ENCODE assay signal across 9 cellular contexts in the genomic region with DNA sequence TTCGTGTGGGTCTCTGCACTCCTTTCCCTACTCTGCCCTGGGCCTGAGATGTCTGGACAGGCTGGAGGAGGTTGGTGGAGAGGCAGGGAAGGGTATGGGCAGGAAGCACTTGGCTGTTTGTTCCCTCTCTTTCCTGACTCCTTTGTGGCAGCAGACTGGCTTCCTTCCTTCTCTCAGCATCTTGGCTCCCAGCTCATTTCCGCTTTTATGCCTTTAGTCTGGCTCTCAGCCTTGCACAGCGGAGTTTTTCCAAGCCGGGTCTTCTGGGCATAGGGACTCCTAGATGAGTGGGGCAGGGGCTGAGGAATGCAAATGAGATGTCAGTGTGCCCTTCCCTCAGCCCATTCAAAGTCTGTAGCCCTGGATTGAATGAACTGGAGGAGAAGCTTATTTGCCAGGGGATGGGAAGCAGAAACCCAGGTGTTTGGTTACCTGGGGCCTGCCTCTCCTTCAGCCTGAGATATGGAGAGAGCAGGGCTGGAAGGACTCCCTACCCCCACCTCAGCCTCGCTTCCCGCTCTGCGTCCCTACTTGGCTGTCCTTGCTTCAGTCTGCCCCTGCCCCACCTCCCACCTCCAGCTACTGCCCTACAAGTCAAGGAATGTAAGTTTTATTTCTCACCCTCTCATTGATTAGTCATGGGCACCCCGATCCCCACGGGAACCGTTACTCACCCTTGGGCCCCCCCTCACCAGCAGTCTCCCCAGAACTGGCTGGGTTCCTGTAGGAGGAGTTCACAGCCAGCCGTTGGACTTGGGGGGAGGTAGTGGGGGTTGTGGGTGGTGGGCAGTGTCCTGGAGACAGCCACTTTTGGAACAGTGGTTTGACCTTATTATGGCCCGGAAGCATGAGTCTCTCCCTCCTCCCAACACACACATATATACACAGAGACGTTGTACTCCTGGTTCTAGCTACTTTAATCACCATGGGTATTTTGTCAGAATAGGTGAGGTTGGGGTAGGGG. TPM values are rescaled to one million over a fixed set of nuclear protein-coding genes. Genes with fewer than 3 reads are reported as not detected.
DNase-seq lines count a peak whose midpoint lies in the region; ATAC-seq and TF ChIP-seq lines count a peak whose summit lies in the region.
"Had no signal": no experiment of that assay in that cellular context is flagged by ENCODE, and none has a peak within 500 bp of the region (broad histone marks: within the 10 kb centered on the region; RNA-seq: fewer than 3 reads in every experiment).

No MANE protein-coding gene starts in this region.

- H3F3A ChIP-seq in MM.1S (ENCODE audit: insufficient read depth, low read length), result no peaks in the 10 kb centered on the region

- DNase-seq in stimulated activated naive CD4-positive, alpha-beta T cell treated with Interleukin-2 at 50 U/mL for 16 hours (lab: John Stamatoyannopoulos, UW), result peak; percentile 27
- DNase-seq in stimulated activated naive CD4-positive, alpha-beta T cell (lab: John Stamatoyannopoulos, UW), result no peak
- DNase-seq in cerebellum (ENCODE audit: low spot score), result peak; percentile 17
- no peak for DNase-seq in right lobe of liver
- DNase-seq in aorta, result peak; percentile 78 to 94
- DNase-seq in MM.1S, result no peak
- DNase-seq in DMS 273 (lab: John Stamatoyannopoulos, UW; ENCODE audit: unreplicated experiment), result no peak

- no peak overlapping the region for H3K4me2 ChIP-seq in MM.1S (ENCODE audit: low read depth, low read length)

- 40% methylated on average over 9 of the region's 13 CpGs for WGBS in right lobe of liver (ENCODE audit: insufficient coverage, low coverage, low lambda C conversion rate, missing lambda C conversion rate)
- WGBS in aorta, 2 donors, result 2 to 12% methylated on average over 13 of the region's 13 CpGs

- H3K9ac ChIP-seq in MM.1S (ENCODE audit: low read length), result no peak overlapping the region

- H3K4me1 ChIP-seq in right lobe of liver (peaks cover 0 to 21% (median 9%) of the 10 kb centered on the region in 4 donors), aorta (ENCODE audit: control insufficient read depth in 1 of 2, insufficient read depth in 2 of 2, low read length in 2 of 2) (peaks cover 2 to 15% of the 10 kb centered on the region in 2 donors), MM.1S (ENCODE audit: low read length) (no peaks in the 10 kb centered on the region)

- H2AFZ ChIP-seq in MM.1S (ENCODE audit: low read length), result no peak overlapping the region

- TF ChIP-seq POLR2A in right lobe of liver (IDR thresholded peaks at IDR 0.05), result no peak

- no peaks in the 10 kb centered on the region for H3K36me3 ChIP-seq in right lobe of liver
- no peaks in the 10 kb centered on the region for H3K36me3 ChIP-seq in aorta (ENCODE audit: control insufficient read depth in 1 of 2, insufficient read depth in 2 of 2, low read length in 1 of 2)
- no peaks in the 10 kb centered on the region for H3K36me3 ChIP-seq in MM.1S (replicated peaks; ENCODE audit: insufficient read depth, low read length)

- H3K79me2 ChIP-seq in MM.1S (ENCODE audit: low read length), result no peaks in the 10 kb centered on the region

- H3K27me3 ChIP-seq in right lobe of liver (no peaks in the 10 kb centered on the region), aorta (ENCODE audit: control insufficient read depth in 1 of 2, insufficient read depth in 2 of 2, low read length in 1 of 2) (no peaks in the 10 kb centered on the region), MM.1S (replicated peaks; ENCODE audit: insufficient read depth, low read length) (peaks cover 30% of the 10 kb centered on the region)

- no peaks in the 10 kb centered on the region for H3K9me2 ChIP-seq in MM.1S (replicated peaks; ENCODE audit: insufficient read depth, low read length)

- ATAC-seq in right lobe of liver, result peak; percentile 4 to 61 (median 46)
- peak; percentile 77 for ATAC-seq in aorta (ENCODE audit: low FRiP score)
- no peak for ATAC-seq in HG02981 (IDR thresholded peaks at IDR 0.05; ENCODE audit: unreplicated experiment)
- ATAC-seq: activated CD4-positive, CD25-positive, alpha-beta regulatory T cell treated with anti-CD3 and anti-CD28 coated beads, Interleukin-2, amount 50 U/mL, for 24 hours had no signal

- H3K27ac ChIP-seq in right lobe of liver, result peak overlapping the region in 1 of 3 donors; percentile 31
- peak overlapping the region; percentile 38 to 85 for H3K27ac ChIP-seq in aorta (ENCODE audit: low read depth in 1 of 2, low read length in 2 of 2)
- H3K27ac ChIP-seq in MM.1S (ENCODE audit: low read length), result no peak overlapping the region

- TF ChIP-seq CTCF in right lobe of liver (IDR thresholded peaks at IDR 0.05) (no peak), MM.1S (IDR thresholded peaks at IDR 0.05; ENCODE audit: low read length) (no peak)

- intact Hi-C loops in right lobe of liver (cut with DNase I), result no loop called here
- intact Hi-C loops in aorta (cut with DNase I), result no loop called here

- no peaks in the 10 kb centered on the region for H4K20me1 ChIP-seq in MM.1S (ENCODE audit: insufficient read depth, low read length)

- H3K4me3 ChIP-seq in right lobe of liver (no peak overlapping the region), aorta (ENCODE audit: low read length in 2 of 2) (no peak overlapping the region), MM.1S (ENCODE audit: low read length) (no peak overlapping the region)

- H3K9me3 ChIP-seq in right lobe of liver (no peaks in the 10 kb centered on the region), aorta (ENCODE audit: control insufficient read depth, low read length) (no peaks in the 10 kb centered on the region), MM.1S (replicated peaks; ENCODE audit: insufficient read depth, low read length) (no peaks in the 10 kb centered on the region)

RNA-seq across cellular contexts. Expression of gene ITGA5, which starts 9.3 kb away (rescaled TPM):
- total RNA-seq in cerebellum, result 9.9 TPM
- 10 to 100 TPM; 31.2 to 75.6 (median 35.5) TPM for total RNA-seq in right lobe of liver
- total RNA-seq in aorta, result 1,000 to 10,000 TPM in 1 of 2 donors, 100 to 1,000 TPM in 1; 241 to 1,416 TPM
- 100 to 1,000 TPM in 1 of 2 donors, 10 to 100 TPM in 1; 26.5 to 464 TPM for polyA plus RNA-seq in aorta

RNA-seq across cellular contexts. Expression of gene ZNF385A, which starts 43.8 kb away (rescaled TPM):
- total RNA-seq in cerebellum (1.7 TPM), right lobe of liver (1 to 10 TPM; 2.4 to 9.3 (median 3.7) TPM), aorta (10 to 100 TPM; 22.2 to 27.6 TPM)
- polyA plus RNA-seq in aorta, result 10 to 100 TPM in 1 of 2 donors, 1 to 10 TPM in 1; 4.1 to 11.5 TPM

RNA-seq across cellular contexts. Expression of gene GTSF1, which starts 45.1 kb away (rescaled TPM):
- total RNA-seq in cerebellum, result not detected
- total RNA-seq in right lobe of liver, result under 1 TPM in 1 of 6 experiments, not detected in 5; 0.51 TPM
- not detected for total RNA-seq in aorta
- polyA plus RNA-seq in aorta, result 1 to 10 TPM in 1 of 2 donors, not detected in 1; 1.5 TPM

Comparison
In these comparisons a context has a peak if more than half of its experiments do, and no peak if none do; other contexts are left out.
1. DNase-seq: peak in stimulated activated naive CD4-positive, alpha-beta T cell treated with Interleukin-2 at 50 U/mL for 16 hours (single experiment), cerebellum (single experiment) and aorta (2 of 2); none in stimulated activated naive CD4-positive, alpha-beta T cell (0 of 6), right lobe of liver (0 of 3), MM.1S (single experiment) and DMS 273 (single experiment).